32 cellular contexts compared by ENCODE assay signal in the genomic region with DNA sequence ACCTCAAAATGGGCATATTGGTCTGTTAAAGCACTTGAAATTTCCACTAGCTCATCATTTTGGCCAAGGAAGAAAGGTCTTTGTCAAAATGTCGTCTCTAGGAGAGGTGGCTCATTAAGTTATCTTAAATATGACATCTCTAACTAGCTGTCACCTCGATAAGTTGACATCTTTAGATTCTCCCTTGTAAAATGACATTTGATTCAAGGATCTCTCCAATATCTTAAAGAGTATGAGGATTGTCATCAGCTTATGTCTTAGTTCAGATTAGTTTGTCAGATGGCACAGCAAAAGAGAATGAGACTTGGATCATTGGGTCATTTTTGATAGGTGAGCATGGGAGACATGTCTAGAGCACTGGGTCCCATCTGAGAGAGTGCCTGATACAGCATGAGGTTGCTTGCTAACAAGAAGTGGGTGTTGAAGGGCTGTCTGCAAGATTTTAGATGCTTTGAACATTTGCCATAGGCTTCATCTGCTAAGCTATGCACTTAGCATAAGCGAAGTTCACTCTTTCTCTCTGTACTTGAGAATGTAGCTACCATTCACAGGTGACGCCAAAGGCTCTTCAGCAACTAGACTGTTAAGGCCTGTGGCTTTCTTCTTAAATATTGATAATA.
"Had no signal": no experiment of that assay in that cellular context is flagged by ENCODE, and none has a peak within 500 bp of the region (broad histone marks: within the 10 kb centered on the region; RNA-seq: fewer than 3 reads in every experiment).

No MANE protein-coding gene starts in this region.

- H3K27me3 Mint-ChIP-seq: stimulated activated memory B cell treated with anti-CD40 and anti-IgM and Interleukin-4, amounts not matched to agents 10 μg/mL and 1 μg/mL and 100 μg/mL, for 72 hours; stimulated activated naive CD8-positive, alpha-beta T cell treated with anti-CD3 and anti-CD28 coated beads, Interleukin-15, amount 100 ng/mL, for 72 hours had no signal

- FAIRE-seq: endothelial cell of umbilical vein, pancreas, TTC549 had no signal

- H3K4me1 ChIP-seq: prostate gland had no signal

- H3K9me3 Mint-ChIP-seq: nephron; stimulated activated memory B cell treated with anti-CD40 and anti-IgM and Interleukin-4, amounts not matched to agents 10 μg/mL and 1 μg/mL and 100 μg/mL, for 72 hours; stimulated activated naive CD8-positive, alpha-beta T cell treated with anti-CD3 and anti-CD28 coated beads, Interleukin-15, amount 100 ng/mL, for 72 hours; T-helper 1 cell treated with Interleukin-12 subunit alpha and Interleukin-12 subunit beta and Interleukin-4 antibody, amounts not matched to agents 30 μg/mL and 1 μg/mL, for 36 hours had no signal

- H3K27ac Mint-ChIP-seq: activated naive CD8-positive, alpha-beta T cell; nephron; stimulated activated memory B cell treated with anti-CD40 and anti-IgM and Interleukin-4, amounts not matched to agents 10 μg/mL and 1 μg/mL and 100 μg/mL, for 72 hours; stimulated activated naive CD8-positive, alpha-beta T cell treated with anti-CD3 and anti-CD28 coated beads, Interleukin-15, amount 100 ng/mL, for 72 hours; T-helper 1 cell treated with Interleukin-12 subunit alpha and Interleukin-12 subunit beta and Interleukin-4 antibody, amounts not matched to agents 30 μg/mL and 1 μg/mL, for 36 hours had no signal

- H3K9me3 ChIP-seq: body of pancreas, neutrophil, pancreas, prostate gland, sigmoid colon, upper lobe of left lung had no signal

- H3K4me3 ChIP-seq: body of pancreas, cardiac muscle cell, lung, pancreas, prostate gland, sigmoid colon, smooth muscle cell, upper lobe of left lung had no signal

- H3K4me2 ChIP-seq: smooth muscle cell had no signal

- DNase-seq: activated CD4-positive, alpha-beta T cell treated with anti-CD3 and anti-CD28 coated beads for 4 hours; activated CD4-positive, alpha-beta T cell treated with anti-CD3 and anti-CD28 coated beads, Interleukin-2, amount 50 U/mL, for 4 hours; activated effector memory CD4-positive, alpha-beta T cell treated with Interleukin-2 at 50 U/mL for 16 hours; activated naive CD4-positive, alpha-beta T cell treated with Interleukin-2 at 50 U/mL for 16 hours; activated T-cell treated with anti-CD3 and anti-CD28 coated beads for 4 hours; aorta; body of pancreas; hippocampal formation; kidney glomerular epithelial cell; pancreas; retina; sigmoid colon; stimulated activated CD4-positive, alpha-beta T cell treated with anti-CD3 and anti-CD28 coated beads, Interleukin-1b, Interleukin-23, amount 100 ng/mL, for 48 hours; stimulated activated CD4-positive, alpha-beta T cell treated with anti-CD3 and anti-CD28 coated beads, Interleukin-4, amount 100 ng/mL, for 4 hours; stimulated activated CD8-positive, alpha-beta memory T cell treated with anti-CD3 and anti-CD28 coated beads, Interleukin-4, amount 100 ng/mL, for 48 hours; stimulated activated naive CD8-positive, alpha-beta T cell treated with anti-CD3 and anti-CD28 coated beads, Interleukin-15, amount 100 ng/mL, for 72 hours; substantia nigra; T-helper 9 cell; upper lobe of left lung had no signal

- H3K36me3 Mint-ChIP-seq: activated naive CD8-positive, alpha-beta T cell; stimulated activated memory B cell treated with anti-CD40 and anti-IgM and Interleukin-4, amounts not matched to agents 10 μg/mL and 1 μg/mL and 100 μg/mL, for 72 hours had no signal

- H3K4me3 Mint-ChIP-seq: activated naive CD8-positive, alpha-beta T cell; nephron; stimulated activated memory B cell treated with anti-CD40 and anti-IgM and Interleukin-4, amounts not matched to agents 10 μg/mL and 1 μg/mL and 100 μg/mL, for 72 hours; stimulated activated naive CD8-positive, alpha-beta T cell treated with anti-CD3 and anti-CD28 coated beads, Interleukin-15, amount 100 ng/mL, for 72 hours; T-helper 1 cell treated with Interleukin-12 subunit alpha and Interleukin-12 subunit beta and Interleukin-4 antibody, amounts not matched to agents 30 μg/mL and 1 μg/mL, for 36 hours had no signal

- ATAC-seq: body of pancreas; left lobe of liver; pancreas; stimulated activated memory B cell treated with anti-CD40 and anti-IgM and Interleukin-4, amounts not matched to agents 10 μg/mL and 1 μg/mL and 100 μg/mL, for 72 hours; stimulated activated naive CD8-positive, alpha-beta T cell treated with anti-CD3 and anti-CD28 coated beads, Interleukin-15, amount 100 ng/mL, for 72 hours had no signal

- H3K27ac ChIP-seq: body of pancreas, cardiac muscle cell, neutrophil, pancreas, prostate gland, upper lobe of left lung, VCaP had no signal

- H3K4me1 Mint-ChIP-seq: stimulated activated memory B cell treated with anti-CD40 and anti-IgM and Interleukin-4, amounts not matched to agents 10 μg/mL and 1 μg/mL and 100 μg/mL, for 72 hours; stimulated activated naive CD8-positive, alpha-beta T cell treated with anti-CD3 and anti-CD28 coated beads, Interleukin-15, amount 100 ng/mL, for 72 hours had no signal

- H3K27me3 ChIP-seq: body of pancreas, cardiac muscle cell, pancreas, sigmoid colon, upper lobe of left lung had no signal

- H3K36me3 ChIP-seq: cardiac muscle cell, neutrophil, pancreas, prostate gland, sigmoid colon, upper lobe of left lung had no signal
